In the genomic region with DNA sequence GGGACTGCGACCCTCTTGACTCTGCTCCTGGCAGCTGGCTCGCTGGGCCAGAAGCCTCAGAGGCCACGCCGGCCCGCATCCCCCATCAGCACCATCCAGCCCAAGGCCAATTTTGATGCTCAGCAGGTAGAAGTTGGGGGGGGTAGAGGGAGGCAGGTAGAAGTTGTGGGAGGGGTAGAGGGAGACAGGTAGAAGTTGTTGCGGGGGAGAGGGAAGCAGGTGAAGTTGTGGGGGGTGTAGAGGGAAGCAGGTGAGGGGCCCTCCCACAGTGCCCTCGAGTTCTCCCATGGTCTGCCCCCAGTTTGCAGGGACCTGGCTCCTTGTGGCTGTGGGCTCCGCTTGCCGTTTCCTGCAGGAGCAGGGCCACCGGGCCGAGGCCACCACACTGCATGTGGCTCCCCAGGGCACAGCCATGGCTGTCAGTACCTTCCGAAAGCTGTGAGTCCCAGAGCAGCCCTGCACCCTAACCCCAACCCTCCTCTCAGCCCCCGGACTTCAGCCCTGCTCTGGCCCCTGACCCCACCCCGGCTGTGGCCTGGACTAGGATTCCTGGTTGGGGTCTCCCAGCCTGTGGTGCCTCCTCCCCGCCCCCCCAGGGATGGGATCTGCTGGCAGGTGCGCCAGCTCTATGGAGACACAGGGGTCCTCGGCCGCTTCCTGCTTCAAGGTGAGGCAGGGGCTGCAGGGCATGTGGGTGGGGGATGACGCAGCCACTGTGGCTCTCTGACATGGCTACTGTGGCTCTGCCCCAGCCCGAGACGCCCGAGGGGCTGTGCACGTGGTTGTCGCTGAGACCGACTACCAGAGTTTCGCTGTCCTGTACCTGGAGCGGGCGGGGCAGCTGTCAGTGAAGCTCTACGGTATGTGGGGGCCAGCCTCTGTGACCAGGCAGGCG, we compare ENCODE assay signal across 12 cellular contexts. TPM values are rescaled to one million over a fixed set of nuclear protein-coding genes. Genes with fewer than 3 reads are reported as not detected.
A peak's percentile ranks its signal among the peaks of the same experiment; 100 is the strongest.
DNase-seq lines count a peak whose midpoint lies in the region; ATAC-seq, FAIRE-seq and TF ChIP-seq lines count a peak whose summit lies in the region.
"Had no signal": no experiment of that assay in that cellular context is flagged by ENCODE, and none has a peak within 500 bp of the region (broad histone marks: within the 10 kb centered on the region; RNA-seq: fewer than 3 reads in every experiment).

No MANE protein-coding gene starts in this region.

- no peak for FAIRE-seq in pancreas (lab: Jason Lieb, UNC)
- FAIRE-seq: RCC 7860 had no signal

- H3K4me1 ChIP-seq in CD8-positive, alpha-beta memory T cell (ENCODE audit: insufficient read depth, low read length): peaks cover 15% of the 10 kb centered on the region
- peaks cover 29% of the 10 kb centered on the region for H3K4me1 ChIP-seq in Panc1 (ENCODE audit: control insufficient read depth, insufficient read depth, low read length)
- peaks cover 0 to 14% (median 0%) of the 10 kb centered on the region in 3 donors for H3K4me1 ChIP-seq in pancreas

- H3K27ac ChIP-seq in CD8-positive, alpha-beta memory T cell (ENCODE audit: low read depth, low read length): peak overlapping the region; percentile 17
- H3K27ac ChIP-seq in Panc1 (ENCODE audit: low read length) (peak overlapping the region; percentile 80), pancreas (no peak overlapping the region)

- no TSS peak for BruUV-seq in Panc1 (replicated peaks; lab: Mats Ljungman, UMichigan)

- intact Hi-C loops in Panc1 (cut with micrococcal nuclease; ENCODE audit: unreplicated experiment) (loop anchor here (10.0 kb wide), 1 partner anchor 89 kb away; a partner anchor contains a TSS), pancreas (cut with DNase I) (loop anchor here in 1 of 3 donors (5.0 to 10.0 kb wide), 3 partner anchors 92 to 151 kb away; a partner anchor contains a TSS)

- no peaks in the 10 kb centered on the region for H3K9me3 Mint-ChIP-seq in CD8-positive, alpha-beta memory T cell
- H3K9me3 Mint-ChIP-seq in glutamatergic neuron (ENCODE audit: unreplicated experiment): peaks cover 4% of the 10 kb centered on the region
- H3K9me3 Mint-ChIP-seq: activated T-cell treated with anti-CD3 and anti-CD28 coated beads, Interleukin-2, amount 50 U/mL, for 24 hours had no signal

- H3K36me3 Mint-ChIP-seq in CD8-positive, alpha-beta memory T cell: peaks cover 0 to 28% (median 0%) of the 10 kb centered on the region in 3 donors
- no peaks in the 10 kb centered on the region for H3K36me3 Mint-ChIP-seq in glutamatergic neuron (ENCODE audit: unreplicated experiment)

- no peaks in the 10 kb centered on the region for H3K9me3 ChIP-seq in CD8-positive, alpha-beta memory T cell (ENCODE audit: low read length)
- H3K9me3 ChIP-seq in Panc1 (ENCODE audit: control insufficient read depth, insufficient read depth, low read depth, low read length) (no peaks in the 10 kb centered on the region), pancreas (no peaks in the 10 kb centered on the region)

- no peak for ATAC-seq in Panc1
- ATAC-seq in pancreas: no peak
- ATAC-seq in GM21515 (IDR thresholded peaks at IDR 0.05; ENCODE audit: unreplicated experiment): no peak

- in situ Hi-C loops in Panc1 (cut with HindIII; ENCODE audit: low pct_unique_long_range_greater_than_20kb, low sequenced_read_pairs): no loop called here

- peaks cover 15% of the 10 kb centered on the region for H3K36me3 ChIP-seq in CD8-positive, alpha-beta memory T cell (ENCODE audit: insufficient read depth, low read length)
- H3K36me3 ChIP-seq in Panc1 (ENCODE audit: control insufficient read depth, insufficient read depth, low read length) (peaks cover 7% of the 10 kb centered on the region; the same call in 1 of the 2 replicates), pancreas (peaks cover 7 to 22% (median 21%) of the 10 kb centered on the region in 3 donors)

- peak overlapping the region in 4 of 7 donors; percentile 56 to 80 (median 65) for H3K4me3 Mint-ChIP-seq in CD8-positive, alpha-beta memory T cell
- no peak overlapping the region for H3K4me3 Mint-ChIP-seq in glutamatergic neuron (ENCODE audit: unreplicated experiment)

- CTCF ChIA-PET in CD8-positive, alpha-beta memory T cell (lab: Charles Lee): interaction anchor here (1.0 to 8.7 kb wide), 12 partner anchors 13 to 95 kb away, joined by 3 to 159 read pairs (median 4); a partner anchor contains a TSS
- CTCF ChIA-PET in Panc1 (lab: Charles Lee): no interaction called here

- H3K4me3 ChIP-seq in CD8-positive, alpha-beta memory T cell (ENCODE audit: low read length): peak overlapping the region; percentile 11
- H3K4me3 ChIP-seq in Panc1 (ENCODE audit: low read depth in 2 of 2, low read length in 2 of 2) (no peak overlapping the region), pancreas (no peak overlapping the region)
- H3K4me3 ChIP-seq: GM12878 had no signal

- POLR2A ChIA-PET in CD8-positive, alpha-beta memory T cell (lab: Charles Lee): interaction anchor here (1.5 to 1.9 kb wide), 3 partner anchors 50 to 145 kb away, joined by 3 to 7 read pairs (median 4); no protein-coding TSS in a partner anchor
- POLR2A ChIA-PET in Panc1 (lab: Charles Lee): interaction anchor here (0.5 kb wide), 1 partner anchor 58 kb away, joined by 3 read pairs; no protein-coding TSS in a partner anchor

- H3K27me3 Mint-ChIP-seq in CD8-positive, alpha-beta memory T cell: no peaks in the 10 kb centered on the region
- H3K27me3 Mint-ChIP-seq in glutamatergic neuron (ENCODE audit: unreplicated experiment): peaks cover 5% of the 10 kb centered on the region
- H3K27me3 Mint-ChIP-seq: activated T-cell treated with anti-CD3 and anti-CD28 coated beads, Interleukin-2, amount 50 U/mL, for 24 hours had no signal

- WGBS in pancreas, 2 donors: 88 to 89% methylated on average over 28 to 30 of the region's 30 CpGs

- DNase-seq in CD8-positive, alpha-beta memory T cell: no peak
- DNase-seq in Panc1 (ENCODE audit: low read depth, low spot score): no peak
- DNase-seq in glutamatergic neuron: peak; percentile 20
- peak in 4 of 6 donors; percentile 37 to 85 (median 57) for DNase-seq in pancreas
- DNase-seq in NCI-H345 (lab: John Stamatoyannopoulos, UW): no peak
- no peak for DNase-seq in glomerular visceral epithelial cell (ENCODE audit: extremely low spot score)
- DNase-seq in NCI-H1694 treated with DMSO at 0.1 percent for 48 hours (lab: John Stamatoyannopoulos, UW): no peak

- TF ChIP-seq CTCF in Panc1 (IDR thresholded peaks at IDR 0.05) (no peak), glutamatergic neuron (IDR thresholded peaks at IDR 0.05; ENCODE audit: partially characterized antibody, unreplicated experiment) (no peak), pancreas (IDR thresholded peaks at IDR 0.05) (no peak)

- peak overlapping the region in 2 of 8 donors; percentile 43 to 79 for H3K27ac Mint-ChIP-seq in CD8-positive, alpha-beta memory T cell
- no peak overlapping the region for H3K27ac Mint-ChIP-seq in glutamatergic neuron (ENCODE audit: unreplicated experiment)

- no peaks in the 10 kb centered on the region for H3K27me3 ChIP-seq in CD8-positive, alpha-beta memory T cell (ENCODE audit: insufficient read depth, low read length, poor library complexity, severe bottlenecking)
- H3K27me3 ChIP-seq in Panc1 (ENCODE audit: control insufficient read depth, insufficient read depth, low read length) (no peaks in the 10 kb centered on the region), pancreas (no peaks in the 10 kb centered on the region)

- H3K4me1 Mint-ChIP-seq in CD8-positive, alpha-beta memory T cell: peaks cover 4 to 39% (median 11%) of the 10 kb centered on the region in 3 donors
- H3K4me1 Mint-ChIP-seq in glutamatergic neuron (ENCODE audit: low read depth, unreplicated experiment): peaks cover 2% of the 10 kb centered on the region

RNA-seq across cellular contexts. Expression of a gene that starts 0.5 kb away (rescaled TPM):
- total RNA-seq in CD8-positive, alpha-beta memory T cell: under 1 TPM in 1 of 2 experiments, not detected in 1; 0.96 TPM
- polyA plus RNA-seq in CD8-positive, alpha-beta memory T cell: not detected
- total RNA-seq in Panc1 (2021; ENCODE audit: unreplicated experiment) (2.9 TPM), glutamatergic neuron (ENCODE audit: unreplicated experiment) (14.5 TPM), pancreas (1 to 10 TPM in 1 of 6 donors, under 1 TPM in 4, not detected in 1; 0.24 to 1.2 (median 0.43) TPM)
- polyA plus RNA-seq in Panc1 (2012; ENCODE audit: insufficient read length): 2.8 TPM
- 1 to 10 TPM in 1 of 2 donors, under 1 TPM in 1; 0.84 to 5.0 TPM for polyA plus RNA-seq in pancreas

RNA-seq across cellular contexts. Expression of a gene that starts 1.0 kb away (rescaled TPM):
- 100 to 1,000 TPM; 104 to 105 TPM for total RNA-seq in CD8-positive, alpha-beta memory T cell
- 163 TPM for polyA plus RNA-seq in CD8-positive, alpha-beta memory T cell
- total RNA-seq in Panc1 (2021; ENCODE audit: unreplicated experiment) (72.6 TPM), glutamatergic neuron (ENCODE audit: unreplicated experiment) (77.9 TPM), pancreas (10 to 100 TPM; 56.2 to 80.2 (median 60.4) TPM)
- 93.9 TPM for polyA plus RNA-seq in Panc1 (2012; ENCODE audit: insufficient read length)
- 100 to 1,000 TPM; 112 to 117 TPM for polyA plus RNA-seq in pancreas

RNA-seq across cellular contexts. Expression of a gene that starts 6.5 kb away (rescaled TPM):
- total RNA-seq in CD8-positive, alpha-beta memory T cell: 1 to 10 TPM in 1 of 2 experiments, under 1 TPM in 1; 0.85 to 1.3 TPM
- polyA plus RNA-seq in CD8-positive, alpha-beta memory T cell: not detected
- total RNA-seq in Panc1 (2021; ENCODE audit: unreplicated experiment): 2.5 TPM
- polyA plus RNA-seq in Panc1 (2012; ENCODE audit: insufficient read length): 3.0 TPM
- total RNA-seq in glutamatergic neuron (ENCODE audit: unreplicated experiment): 2.9 TPM
- 1 to 10 TPM in 5 of 6 donors, under 1 TPM in 1; 0.57 to 7.6 (median 3.0) TPM for total RNA-seq in pancreas
- 10 to 100 TPM in 1 of 2 donors, 1 to 10 TPM in 1; 9.0 to 16.5 TPM for polyA plus RNA-seq in pancreas
- total RNA-seq: dermis microvascular lymphatic vessel endothelial cell had no signal

RNA-seq across cellular contexts. Expression of a gene that starts 31.7 kb away (rescaled TPM):
- total RNA-seq in CD8-positive, alpha-beta memory T cell: under 1 TPM; 0.24 to 0.49 TPM
- 5.5 TPM for polyA plus RNA-seq in CD8-positive, alpha-beta memory T cell
- 13.7 TPM for total RNA-seq in Panc1 (2021; ENCODE audit: unreplicated experiment)
- 15.8 TPM for polyA plus RNA-seq in Panc1 (2012; ENCODE audit: insufficient read length)
- not detected for total RNA-seq in glutamatergic neuron (ENCODE audit: unreplicated experiment)
- 10 to 100 TPM in 4 of 6 donors, 1 to 10 TPM in 2; 5.7 to 42.7 (median 25.8) TPM for total RNA-seq in pancreas
- polyA plus RNA-seq in pancreas: 10 to 100 TPM; 35.0 to 49.1 TPM
- total RNA-seq: GM12878 had no signal
- polyA plus RNA-seq: GM12878 had no signal

RNA-seq across cellular contexts. Expression of a gene that starts 37.2 kb away (rescaled TPM):
- total RNA-seq in CD8-positive, alpha-beta memory T cell: under 1 TPM; 0.20 to 0.22 TPM
- 0.16 TPM for polyA plus RNA-seq in CD8-positive, alpha-beta memory T cell
- 0.82 TPM for total RNA-seq in Panc1 (2021; ENCODE audit: unreplicated experiment)
- 1.3 TPM for polyA plus RNA-seq in Panc1 (2012; ENCODE audit: insufficient read length)
- not detected for total RNA-seq in glutamatergic neuron (ENCODE audit: unreplicated experiment)
- total RNA-seq in pancreas: under 1 TPM in 3 of 6 donors, not detected in 3; 0.12 to 0.17 (median 0.14) TPM
- under 1 TPM; 0.23 to 0.38 TPM for polyA plus RNA-seq in pancreas
- total RNA-seq: dermis microvascular lymphatic vessel endothelial cell, GM12878 had no signal
- polyA plus RNA-seq: GM12878 had no signal

Comparison
In these comparisons a context has a peak if more than half of its experiments do, and no peak if none do; other contexts are left out.
1. DNase-seq: peak in glutamatergic neuron (single experiment) and pancreas (4 of 6); none in CD8-positive, alpha-beta memory T cell (0 of 5), Panc1 (single experiment), NCI-H345 (single experiment), glomerular visceral epithelial cell (single experiment) and NCI-H1694 treated with DMSO at 0.1 percent for 48 hours (single experiment).
2. H3K27ac ChIP-seq: peak in CD8-positive, alpha-beta memory T cell (single experiment) and Panc1 (single experiment); none in pancreas (0 of 4).